Comparison of ENCODE assay signal across 2 cellular contexts in the genomic region with DNA sequence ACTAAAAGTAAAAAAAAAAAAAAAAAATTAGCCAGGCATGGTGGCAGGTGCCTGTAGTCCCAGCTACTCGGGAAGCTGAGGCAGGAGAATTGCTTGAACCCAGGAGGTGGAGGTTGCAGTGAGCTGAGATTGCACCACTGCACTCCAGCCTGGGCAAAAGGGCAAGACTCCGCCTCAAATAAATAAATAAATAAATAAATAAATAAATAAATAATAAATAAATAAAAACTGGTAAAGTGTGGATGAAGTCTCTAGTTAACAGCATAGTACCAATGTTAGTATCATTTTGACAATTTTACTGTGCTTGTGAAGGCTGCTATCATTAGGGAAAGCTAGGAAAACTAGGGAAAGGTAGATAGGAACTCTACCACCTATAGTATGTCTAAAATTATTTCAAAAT.
DNase-seq lines count a peak whose midpoint lies in the region; ATAC-seq, FAIRE-seq and TF ChIP-seq lines count a peak whose summit lies in the region.
"Not testable (repeated sequence)": the region's sequence is repeated elsewhere in the genome, so short reads cannot be mapped to it uniquely, and the experiment has no call there.

No MANE protein-coding gene starts in this region.

- not testable (repeated sequence) for TF ChIP-seq RAD21 in A549 (conservative IDR thresholded peaks at IDR 0.05 in 1 of 2, IDR thresholded peaks at IDR 0.05 in 1 of 2)

- DNase-seq in A549 (ENCODE audit: low read depth in 1 of 2, low spot score in 1 of 2), result not testable (repeated sequence)

- H3K9me3 ChIP-seq in A549; HEK293 (ENCODE audit: control insufficient read depth, insufficient read depth, low read depth, low read length): not testable (repeated sequence)

- H3K4me2 ChIP-seq in A549, result not testable (repeated sequence)

- CTCF ChIA-PET in A549 (lab: Yijun Ruan, JAX), result interaction anchor here (0.9 kb wide), 1 partner anchor 265 kb away, joined by 3 read pairs; no protein-coding TSS in a partner anchor
- CTCF ChIA-PET in HEK293 (lab: Yijun Ruan, JAX), result not testable (repeated sequence)

- TF ChIP-seq EP300 in A549 (IDR thresholded peaks at IDR 0.05), result not testable (repeated sequence)

- not testable (repeated sequence) for TF ChIP-seq POLR2A in A549 (IDR thresholded peaks at IDR 0.05; ENCODE audit: low read length)

- not testable (repeated sequence) for ATAC-seq in A549

- 18% methylated on average over 2 of the region's 2 CpGs for WGBS in A549 (ENCODE audit: missing lambda C conversion rate)

- POLR2A ChIA-PET in A549 (lab: Yijun Ruan, JAX); HEK293 (lab: Yijun Ruan, JAX): not testable (repeated sequence)

- H3K4me3 ChIP-seq in A549; HEK293 (ENCODE audit: low read depth, low read length): not testable (repeated sequence)

- H3K4me1 ChIP-seq in A549; HEK293 (ENCODE audit: control insufficient read depth, insufficient read depth, low read length): not testable (repeated sequence)

- H3K27ac ChIP-seq in A549; HEK293 (ENCODE audit: extremely low read depth, low read depth, low read length): not testable (repeated sequence)

- H3K36me3 ChIP-seq in HEK293 (ENCODE audit: control insufficient read depth in 2 of 2, insufficient read depth in 1 of 2, low read length in 2 of 2), result not testable (repeated sequence)

- TF ChIP-seq CTCF in A549 (IDR thresholded peaks at IDR 0.05); HEK293 (tag by site-specific recombination; IDR thresholded peaks at IDR 0.05): not testable (repeated sequence)

- FAIRE-seq in A549 (lab: Jason Lieb, UNC), result not testable (repeated sequence)

TF ChIP-seq in A549, 52 proteins besides CTCF, POLR2A, EP300 and RAD21:
- peak; percentile 26; the same call in 1 of the 2 replicates for TF ChIP-seq ZC3H11A (IDR thresholded peaks at IDR 0.05)

TF ChIP-seq in HEK293, 187 proteins besides CTCF, POLR2A, EP300 and RAD21:
- 0 out of 2 replicates have a peak, but pooled peaks have one; percentile 5 for TF ChIP-seq ZNF433 (tag by site-specific recombination; IDR thresholded peaks at IDR 0.05; ENCODE audit: low read depth)
- peak; percentile 55; the same call in 1 of the 2 replicates for TF ChIP-seq ZBTB8A (tag by site-specific recombination; IDR thresholded peaks at IDR 0.05)
- TF ChIP-seq ZNF140 (tag by site-specific recombination; IDR thresholded peaks at IDR 0.05), result peak; percentile 58; the same call in 1 of the 2 replicates
- peak; percentile 59 for TF ChIP-seq ZNF555 (tag by site-specific recombination; conservative IDR thresholded peaks at IDR 0.05)
- TF ChIP-seq ZNF623 (tag by site-specific recombination; IDR thresholded peaks at IDR 0.05), result peak; percentile 40; the same call in 1 of the 2 replicates
- TF ChIP-seq, protein P1, sequence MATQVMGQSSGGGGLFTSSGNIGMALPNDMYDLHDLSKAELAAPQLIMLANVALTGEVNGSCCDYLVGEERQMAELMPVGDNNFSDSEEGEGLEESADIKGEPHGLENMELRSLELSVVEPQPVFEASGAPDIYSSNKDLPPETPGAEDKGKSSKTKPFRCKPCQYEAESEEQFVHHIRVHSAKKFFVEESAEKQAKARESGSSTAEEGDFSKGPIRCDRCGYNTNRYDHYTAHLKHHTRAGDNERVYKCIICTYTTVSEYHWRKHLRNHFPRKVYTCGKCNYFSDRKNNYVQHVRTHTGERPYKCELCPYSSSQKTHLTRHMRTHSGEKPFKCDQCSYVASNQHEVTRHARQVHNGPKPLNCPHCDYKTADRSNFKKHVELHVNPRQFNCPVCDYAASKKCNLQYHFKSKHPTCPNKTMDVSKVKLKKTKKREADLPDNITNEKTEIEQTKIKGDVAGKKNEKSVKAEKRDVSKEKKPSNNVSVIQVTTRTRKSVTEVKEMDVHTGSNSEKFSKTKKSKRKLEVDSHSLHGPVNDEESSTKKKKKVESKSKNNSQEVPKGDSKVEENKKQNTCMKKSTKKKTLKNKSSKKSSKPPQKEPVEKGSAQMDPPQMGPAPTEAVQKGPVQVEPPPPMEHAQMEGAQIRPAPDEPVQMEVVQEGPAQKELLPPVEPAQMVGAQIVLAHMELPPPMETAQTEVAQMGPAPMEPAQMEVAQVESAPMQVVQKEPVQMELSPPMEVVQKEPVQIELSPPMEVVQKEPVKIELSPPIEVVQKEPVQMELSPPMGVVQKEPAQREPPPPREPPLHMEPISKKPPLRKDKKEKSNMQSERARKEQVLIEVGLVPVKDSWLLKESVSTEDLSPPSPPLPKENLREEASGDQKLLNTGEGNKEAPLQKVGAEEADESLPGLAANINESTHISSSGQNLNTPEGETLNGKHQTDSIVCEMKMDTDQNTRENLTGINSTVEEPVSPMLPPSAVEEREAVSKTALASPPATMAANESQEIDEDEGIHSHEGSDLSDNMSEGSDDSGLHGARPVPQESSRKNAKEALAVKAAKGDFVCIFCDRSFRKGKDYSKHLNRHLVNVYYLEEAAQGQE (tag by site-specific recombination; IDR thresholded peaks at IDR 0.05), result peak; percentile 49; the same call in 1 of the 2 replicates
- TF ChIP-seq, protein P2, sequence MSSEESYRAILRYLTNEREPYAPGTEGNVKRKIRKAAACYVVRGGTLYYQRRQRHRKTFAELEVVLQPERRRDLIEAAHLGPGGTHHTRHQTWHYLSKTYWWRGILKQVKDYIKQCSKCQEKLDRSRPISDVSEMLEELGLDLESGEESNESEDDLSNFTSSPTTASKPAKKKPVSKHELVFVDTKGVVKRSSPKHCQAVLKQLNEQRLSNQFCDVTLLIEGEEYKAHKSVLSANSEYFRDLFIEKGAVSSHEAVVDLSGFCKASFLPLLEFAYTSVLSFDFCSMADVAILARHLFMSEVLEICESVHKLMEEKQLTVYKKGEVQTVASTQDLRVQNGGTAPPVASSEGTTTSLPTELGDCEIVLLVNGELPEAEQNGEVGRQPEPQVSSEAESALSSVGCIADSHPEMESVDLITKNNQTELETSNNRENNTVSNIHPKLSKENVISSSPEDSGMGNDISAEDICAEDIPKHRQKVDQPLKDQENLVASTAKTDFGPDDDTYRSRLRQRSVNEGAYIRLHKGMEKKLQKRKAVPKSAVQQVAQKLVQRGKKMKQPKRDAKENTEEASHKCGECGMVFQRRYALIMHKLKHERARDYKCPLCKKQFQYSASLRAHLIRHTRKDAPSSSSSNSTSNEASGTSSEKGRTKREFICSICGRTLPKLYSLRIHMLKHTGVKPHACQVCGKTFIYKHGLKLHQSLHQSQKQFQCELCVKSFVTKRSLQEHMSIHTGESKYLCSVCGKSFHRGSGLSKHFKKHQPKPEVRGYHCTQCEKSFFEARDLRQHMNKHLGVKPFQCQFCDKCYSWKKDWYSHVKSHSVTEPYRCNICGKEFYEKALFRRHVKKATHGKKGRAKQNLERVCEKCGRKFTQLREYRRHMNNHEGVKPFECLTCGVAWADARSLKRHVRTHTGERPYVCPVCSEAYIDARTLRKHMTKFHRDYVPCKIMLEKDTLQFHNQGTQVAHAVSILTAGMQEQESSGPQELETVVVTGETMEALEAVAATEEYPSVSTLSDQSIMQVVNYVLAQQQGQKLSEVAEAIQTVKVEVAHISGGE (tag by site-specific recombination; conservative IDR thresholded peaks at IDR 0.05; ENCODE audit: low read depth), result peak; percentile 62
- TF ChIP-seq ZNF394 (tag by site-specific recombination; IDR thresholded peaks at IDR 0.05; ENCODE audit: borderline replicate concordance), result peak; percentile 82
- TF ChIP-seq, protein P3, sequence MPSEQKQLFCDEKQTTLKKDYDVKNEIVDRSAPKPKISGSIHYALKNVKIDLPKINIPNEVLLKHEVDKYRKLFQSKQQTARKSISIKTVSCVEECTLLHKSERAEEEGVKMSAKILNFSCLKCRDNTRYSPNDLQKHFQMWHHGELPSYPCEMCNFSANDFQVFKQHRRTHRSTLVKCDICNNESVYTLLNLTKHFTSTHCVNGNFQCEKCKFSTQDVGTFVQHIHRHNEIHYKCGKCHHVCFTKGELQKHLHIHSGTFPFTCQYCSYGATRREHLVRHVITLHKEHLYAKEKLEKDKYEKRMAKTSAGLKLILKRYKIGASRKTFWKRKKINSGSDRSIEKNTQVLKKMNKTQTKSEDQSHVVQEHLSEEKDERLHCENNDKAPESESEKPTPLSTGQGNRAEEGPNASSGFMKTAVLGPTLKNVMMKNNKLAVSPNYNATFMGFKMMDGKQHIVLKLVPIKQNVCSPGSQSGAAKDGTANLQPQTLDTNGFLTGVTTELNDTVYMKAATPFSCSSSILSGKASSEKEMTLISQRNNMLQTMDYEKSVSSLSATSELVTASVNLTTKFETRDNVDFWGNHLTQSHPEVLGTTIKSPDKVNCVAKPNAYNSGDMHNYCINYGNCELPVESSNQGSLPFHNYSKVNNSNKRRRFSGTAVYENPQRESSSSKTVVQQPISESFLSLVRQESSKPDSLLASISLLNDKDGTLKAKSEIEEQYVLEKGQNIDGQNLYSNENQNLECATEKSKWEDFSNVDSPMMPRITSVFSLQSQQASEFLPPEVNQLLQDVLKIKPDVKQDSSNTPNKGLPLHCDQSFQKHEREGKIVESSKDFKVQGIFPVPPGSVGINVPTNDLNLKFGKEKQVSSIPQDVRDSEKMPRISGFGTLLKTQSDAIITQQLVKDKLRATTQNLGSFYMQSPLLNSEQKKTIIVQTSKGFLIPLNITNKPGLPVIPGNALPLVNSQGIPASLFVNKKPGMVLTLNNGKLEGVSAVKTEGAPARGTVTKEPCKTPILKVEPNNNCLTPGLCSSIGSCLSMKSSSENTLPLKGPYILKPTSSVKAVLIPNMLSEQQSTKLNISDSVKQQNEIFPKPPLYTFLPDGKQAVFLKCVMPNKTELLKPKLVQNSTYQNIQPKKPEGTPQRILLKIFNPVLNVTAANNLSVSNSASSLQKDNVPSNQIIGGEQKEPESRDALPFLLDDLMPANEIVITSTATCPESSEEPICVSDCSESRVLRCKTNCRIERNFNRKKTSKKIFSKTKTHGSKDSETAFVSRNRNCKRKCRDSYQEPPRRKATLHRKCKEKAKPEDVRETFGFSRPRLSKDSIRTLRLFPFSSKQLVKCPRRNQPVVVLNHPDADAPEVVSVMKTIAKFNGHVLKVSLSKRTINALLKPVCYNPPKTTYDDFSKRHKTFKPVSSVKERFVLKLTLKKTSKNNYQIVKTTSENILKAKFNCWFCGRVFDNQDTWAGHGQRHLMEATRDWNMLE (tag by site-specific recombination; conservative IDR thresholded peaks at IDR 0.05; ENCODE audit: low read depth), result peak; percentile 80
- TF ChIP-seq ZNF426 (tag by site-specific recombination; IDR thresholded peaks at IDR 0.05), result peak; percentile 65
- TF ChIP-seq ZXDB (tag by site-specific recombination; IDR thresholded peaks at IDR 0.05), result peak; percentile 49; the same call in 1 of the 2 replicates
- peak; percentile 66 for TF ChIP-seq ZNF510 (tag by site-specific recombination; IDR thresholded peaks at IDR 0.05; ENCODE audit: insufficient replicate concordance)
